ENCODE assay signal across 12 cellular contexts in the genomic region with DNA sequence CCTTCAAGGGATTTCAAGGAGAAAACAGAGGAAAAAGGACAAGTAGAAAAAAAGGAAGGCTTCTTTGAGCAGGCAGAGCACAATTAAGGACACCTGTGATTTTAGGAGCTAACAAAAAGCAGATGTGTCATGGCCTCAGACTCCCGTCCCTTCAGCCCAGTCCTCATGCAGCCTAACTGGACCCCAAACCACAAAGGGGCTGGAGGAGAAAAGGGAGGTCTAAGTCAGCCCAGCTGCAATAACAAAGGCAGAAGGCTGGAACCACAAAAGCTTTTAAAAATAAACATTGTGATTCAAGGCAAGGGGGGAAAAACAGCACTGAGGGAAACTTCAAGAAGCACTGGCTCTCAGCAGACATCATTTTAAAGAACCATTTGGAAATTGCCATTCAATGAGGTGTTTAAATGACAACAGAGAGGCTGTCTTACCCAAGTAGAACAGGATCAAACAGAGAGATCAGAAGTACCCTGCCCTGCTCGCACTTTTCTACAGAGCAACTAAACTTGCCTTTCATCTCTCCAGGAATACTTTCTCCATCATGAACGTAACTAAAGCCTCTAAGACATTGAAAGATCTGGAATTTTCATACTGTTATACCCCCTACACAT.
DNase-seq lines count a peak whose midpoint lies in the region; ATAC-seq and TF ChIP-seq lines count a peak whose summit lies in the region.
"Had no signal": no experiment of that assay in that cellular context is flagged by ENCODE, and none has a peak within 500 bp of the region (broad histone marks: within the 10 kb centered on the region; RNA-seq: fewer than 3 reads in every experiment).

No MANE protein-coding gene starts in this region.

- no peak for ATAC-seq in left lung
- ATAC-seq in PC-3: no peak

- H3K9ac ChIP-seq in iPS-18a (ENCODE audit: low read length) (peak overlapping the region; percentile 33), smooth muscle cell (ENCODE audit: low read depth) (no peak overlapping the region), PC-3 (ENCODE audit: low read length) (no peak overlapping the region)

- H2AFZ ChIP-seq in smooth muscle cell (ENCODE audit: low read depth): no peak overlapping the region
- H2AFZ ChIP-seq in PC-3 (ENCODE audit: low read length): no peak overlapping the region

- H3K9me3 ChIP-seq in HEK293 (ENCODE audit: control insufficient read depth, insufficient read depth, low read depth, low read length) (peaks cover 2% of the 10 kb centered on the region; the same call in 1 of the 2 replicates), iPS-18a (ENCODE audit: control insufficient read depth, low read depth, low read length) (peaks cover 3% of the 10 kb centered on the region), smooth muscle cell (replicated peaks; ENCODE audit: low read depth) (no peaks in the 10 kb centered on the region), left lung (peaks cover 0 to 1% of the 10 kb centered on the region in 2 donors), PC-3 (ENCODE audit: low read length) (no peaks in the 10 kb centered on the region)

- in situ Hi-C loops in astrocyte of the cerebellum (cut with HindIII; ENCODE audit: low sequenced_read_pairs): loop anchor here (5.0 kb wide), 1 partner anchor 41 kb away; no protein-coding TSS in a partner anchor

- H3K4me1 ChIP-seq in HEK293 (ENCODE audit: control insufficient read depth, insufficient read depth, low read length) (peaks cover 27% of the 10 kb centered on the region), iPS-18a (ENCODE audit: control insufficient read depth, low read depth, low read length) (peaks cover 23% of the 10 kb centered on the region), smooth muscle cell (ENCODE audit: low read depth) (peaks cover 30% of the 10 kb centered on the region), left lung (no peaks in the 10 kb centered on the region), PC-3 (ENCODE audit: insufficient read depth, low read length) (no peaks in the 10 kb centered on the region)

- H3K27ac ChIP-seq in HEK293 (ENCODE audit: extremely low read depth, low read depth, low read length) (peak overlapping the region; percentile 63), iPS-18a (ENCODE audit: low read length) (peak overlapping the region; percentile 70), smooth muscle cell (ENCODE audit: low read depth) (peak overlapping the region; percentile 64), left lung (no peak overlapping the region), PC-3 (ENCODE audit: low read length) (no peak overlapping the region)
- H3K27ac ChIP-seq: esophagus squamous epithelium had no signal

- H3K79me2 ChIP-seq in smooth muscle cell (ENCODE audit: low read depth) (peaks cover 22% of the 10 kb centered on the region), PC-3 (ENCODE audit: low read length) (no peaks in the 10 kb centered on the region)

- CTCF ChIA-PET in HEK293 (lab: Yijun Ruan, JAX): interaction anchor here (1.0 kb wide), 1 partner anchor 87 kb away, joined by 3 read pairs; no protein-coding TSS in a partner anchor
- CTCF ChIA-PET in PC-3 (lab: Charles Lee): no interaction called here

- H3K36me3 ChIP-seq in HEK293 (ENCODE audit: control insufficient read depth in 2 of 2, insufficient read depth in 1 of 2, low read length in 2 of 2) (no peaks in the 10 kb centered on the region), iPS-18a (ENCODE audit: control insufficient read depth, low read depth, low read length) (no peaks in the 10 kb centered on the region), smooth muscle cell (ENCODE audit: low read depth) (no peaks in the 10 kb centered on the region), left lung (no peaks in the 10 kb centered on the region), PC-3 (ENCODE audit: low read depth, low read length) (no peaks in the 10 kb centered on the region)

- no peak for TF ChIP-seq CTCF in HEK293 (tag by site-specific recombination; IDR thresholded peaks at IDR 0.05)
- TF ChIP-seq CTCF in astrocyte of the cerebellum (IDR thresholded peaks at IDR 0.05; ENCODE audit: low read depth, low read length, missing control alignments): no peak
- no peak for TF ChIP-seq CTCF in smooth muscle cell (IDR thresholded peaks at IDR 0.05; ENCODE audit: borderline replicate concordance, insufficient read depth, poor library complexity, severe bottlenecking)
- TF ChIP-seq CTCF in left lung (IDR thresholded peaks at IDR 0.05): no peak
- TF ChIP-seq CTCF in PC-3 (conservative IDR thresholded peaks at IDR 0.05; ENCODE audit: low read depth, low read length): no peak

- H3K4me2 ChIP-seq in smooth muscle cell (peak overlapping the region; percentile 62), PC-3 (ENCODE audit: low read length) (no peak overlapping the region)

- DNase-seq in astrocyte of the cerebellum (ENCODE audit: low read depth) (peak; percentile 89), smooth muscle cell (lab: John Stamatoyannopoulos, UW; ENCODE audit: unreplicated experiment) (no peak), activated gamma-delta T cell treated with Interleukin-2 at 50 U/mL for 16 hours (no peak), left lung (no peak), head of caudate nucleus (no peak), PC-3 (no peak)
- DNase-seq: DMS79 treated with DMSO at 0.1 percent for 48 hours, esophagus squamous epithelium, NCI-H2029 had no signal

- POLR2A ChIA-PET in HEK293 (lab: Yijun Ruan, JAX) (no interaction called here), PC-3 (lab: Charles Lee; ENCODE audit: unreplicated experiment) (no interaction called here)

- 25% methylated on average over 3 of the region's 3 CpGs for WGBS in smooth muscle cell (ENCODE audit: low lambda C conversion rate)

- peaks cover 16% of the 10 kb centered on the region for H3F3A ChIP-seq in smooth muscle cell (ENCODE audit: low read depth)
- no peaks in the 10 kb centered on the region for H3F3A ChIP-seq in PC-3 (ENCODE audit: low read length, unreplicated experiment)

- H3K27me3 ChIP-seq in iPS-18a (ENCODE audit: control insufficient read depth, insufficient read depth, low read length) (no peaks in the 10 kb centered on the region), smooth muscle cell (ENCODE audit: low read depth) (no peaks in the 10 kb centered on the region), left lung (no peaks in the 10 kb centered on the region), PC-3 (ENCODE audit: low read length) (no peaks in the 10 kb centered on the region)
- H3K27me3 ChIP-seq: esophagus squamous epithelium had no signal

- intact Hi-C loops in left lung (cut with DNase I): no loop called here
- intact Hi-C loops in head of caudate nucleus (cut with DNase I): no loop called here
- intact Hi-C loops in PC-3 (cut with micrococcal nuclease): no loop called here

- no TSS peak for BruUV-seq in PC-3 (replicated peaks; lab: Mats Ljungman, UMichigan)

- no peaks in the 10 kb centered on the region for H3K9me2 ChIP-seq in PC-3 (replicated peaks; ENCODE audit: low read length)

- no peak overlapping the region for H3K4me3 ChIP-seq in HEK293 (ENCODE audit: low read depth, low read length)
- no peak overlapping the region for H3K4me3 ChIP-seq in astrocyte of the cerebellum (ENCODE audit: low read depth, low read length)
- H3K4me3 ChIP-seq in iPS-18a (ENCODE audit: low read length): no peak overlapping the region
- no peak overlapping the region for H3K4me3 ChIP-seq in smooth muscle cell
- no peak overlapping the region for H3K4me3 ChIP-seq in left lung
- H3K4me3 ChIP-seq in PC-3 (ENCODE audit: low read length): no peak overlapping the region
- H3K4me3 ChIP-seq: esophagus squamous epithelium, skin epidermis had no signal

- H4K20me1 ChIP-seq in smooth muscle cell (ENCODE audit: low read depth): no peaks in the 10 kb centered on the region
- no peaks in the 10 kb centered on the region for H4K20me1 ChIP-seq in PC-3 (ENCODE audit: low read length)

TF ChIP-seq in HEK293, 187 proteins besides CTCF, POLR2A, EP300 and RAD21 (continues in another document):
- TF ChIP-seq GFI1B (tag by site-specific recombination; IDR thresholded peaks at IDR 0.05): no peak
- TF ChIP-seq ZNF121 (tag by site-specific recombination; IDR thresholded peaks at IDR 0.05): no peak
- TF ChIP-seq HOXC10 (CRISPR knock-in tag; IDR thresholded peaks at IDR 0.05): no peak
- TF ChIP-seq, protein P1, sequence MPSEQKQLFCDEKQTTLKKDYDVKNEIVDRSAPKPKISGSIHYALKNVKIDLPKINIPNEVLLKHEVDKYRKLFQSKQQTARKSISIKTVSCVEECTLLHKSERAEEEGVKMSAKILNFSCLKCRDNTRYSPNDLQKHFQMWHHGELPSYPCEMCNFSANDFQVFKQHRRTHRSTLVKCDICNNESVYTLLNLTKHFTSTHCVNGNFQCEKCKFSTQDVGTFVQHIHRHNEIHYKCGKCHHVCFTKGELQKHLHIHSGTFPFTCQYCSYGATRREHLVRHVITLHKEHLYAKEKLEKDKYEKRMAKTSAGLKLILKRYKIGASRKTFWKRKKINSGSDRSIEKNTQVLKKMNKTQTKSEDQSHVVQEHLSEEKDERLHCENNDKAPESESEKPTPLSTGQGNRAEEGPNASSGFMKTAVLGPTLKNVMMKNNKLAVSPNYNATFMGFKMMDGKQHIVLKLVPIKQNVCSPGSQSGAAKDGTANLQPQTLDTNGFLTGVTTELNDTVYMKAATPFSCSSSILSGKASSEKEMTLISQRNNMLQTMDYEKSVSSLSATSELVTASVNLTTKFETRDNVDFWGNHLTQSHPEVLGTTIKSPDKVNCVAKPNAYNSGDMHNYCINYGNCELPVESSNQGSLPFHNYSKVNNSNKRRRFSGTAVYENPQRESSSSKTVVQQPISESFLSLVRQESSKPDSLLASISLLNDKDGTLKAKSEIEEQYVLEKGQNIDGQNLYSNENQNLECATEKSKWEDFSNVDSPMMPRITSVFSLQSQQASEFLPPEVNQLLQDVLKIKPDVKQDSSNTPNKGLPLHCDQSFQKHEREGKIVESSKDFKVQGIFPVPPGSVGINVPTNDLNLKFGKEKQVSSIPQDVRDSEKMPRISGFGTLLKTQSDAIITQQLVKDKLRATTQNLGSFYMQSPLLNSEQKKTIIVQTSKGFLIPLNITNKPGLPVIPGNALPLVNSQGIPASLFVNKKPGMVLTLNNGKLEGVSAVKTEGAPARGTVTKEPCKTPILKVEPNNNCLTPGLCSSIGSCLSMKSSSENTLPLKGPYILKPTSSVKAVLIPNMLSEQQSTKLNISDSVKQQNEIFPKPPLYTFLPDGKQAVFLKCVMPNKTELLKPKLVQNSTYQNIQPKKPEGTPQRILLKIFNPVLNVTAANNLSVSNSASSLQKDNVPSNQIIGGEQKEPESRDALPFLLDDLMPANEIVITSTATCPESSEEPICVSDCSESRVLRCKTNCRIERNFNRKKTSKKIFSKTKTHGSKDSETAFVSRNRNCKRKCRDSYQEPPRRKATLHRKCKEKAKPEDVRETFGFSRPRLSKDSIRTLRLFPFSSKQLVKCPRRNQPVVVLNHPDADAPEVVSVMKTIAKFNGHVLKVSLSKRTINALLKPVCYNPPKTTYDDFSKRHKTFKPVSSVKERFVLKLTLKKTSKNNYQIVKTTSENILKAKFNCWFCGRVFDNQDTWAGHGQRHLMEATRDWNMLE (tag by site-specific recombination; conservative IDR thresholded peaks at IDR 0.05; ENCODE audit: low read depth): no peak
- no peak for TF ChIP-seq ZNF785 (tag by site-specific recombination; IDR thresholded peaks at IDR 0.05)
- no peak for TF ChIP-seq ZNF350 (tag by site-specific recombination; IDR thresholded peaks at IDR 0.05)
- TF ChIP-seq ZNF585B (tag by site-specific recombination; IDR thresholded peaks at IDR 0.05): no peak
- no peak for TF ChIP-seq ZNF169 (tag by site-specific recombination; IDR thresholded peaks at IDR 0.05)

Comparison
In these comparisons a context has a peak if more than half of its experiments do, and no peak if none do; other contexts are left out.
1. H3K27ac ChIP-seq: peak in HEK293 (single experiment), iPS-18a (single experiment) and smooth muscle cell (single experiment); none in left lung (0 of 2) and PC-3 (single experiment).